16 cellular contexts compared by ENCODE assay signal in genomic region chr9:16202221-16202620, GRCh38.
A peak's percentile ranks its signal among the peaks of the same experiment; 100 is the strongest.
DNase-seq lines count a peak whose midpoint lies in the region; ATAC-seq and TF ChIP-seq lines count a peak whose summit lies in the region.
"Had no signal": no experiment of that assay in that cellular context is flagged by ENCODE, and none has a peak within 500 bp of the region (broad histone marks: within the 10 kb centered on the region; RNA-seq: fewer than 3 reads in every experiment).

No MANE protein-coding gene starts in this region.

- no peak overlapping the region for H3K4me3 ChIP-seq in GM23248
- H3K4me3 ChIP-seq: Peyer's patch had no signal

- no peak for DNase-seq in GM23248
- peak; percentile 48 for DNase-seq in astrocyte of the hippocampus (ENCODE audit: low read depth, low spot score)
- DNase-seq in glutamatergic neuron, result no peak
- no peak for DNase-seq in osteocyte (ENCODE audit: extremely low spot score, unreplicated experiment)
- DNase-seq in ureter (ENCODE audit: low spot score), result no peak
- no peak for DNase-seq in NCI-H345 treated with DMSO at 0.1 percent for 48 hours (lab: John Stamatoyannopoulos, UW; ENCODE audit: unreplicated experiment)
- DNase-seq: H7, NCI-H1417 treated with DMSO at 0.1 percent for 48 hours, NCI-H2029 treated with DMSO at 0.1 percent for 48 hours, NCI-H524, Peyer's patch, Right ventricle myocardium superior had no signal

- H3K27ac Mint-ChIP-seq in glutamatergic neuron (ENCODE audit: unreplicated experiment) (peak overlapping the region; percentile 49), osteocyte (ENCODE audit: unreplicated experiment) (peak overlapping the region; percentile 94)
- H3K27ac Mint-ChIP-seq: IgD-negative memory B cell had no signal

- no peak overlapping the region for H3K4me3 Mint-ChIP-seq in glutamatergic neuron (ENCODE audit: unreplicated experiment)
- H3K4me3 Mint-ChIP-seq in osteocyte (ENCODE audit: unreplicated experiment), result no peak overlapping the region
- H3K4me3 Mint-ChIP-seq: CD14-positive monocyte had no signal

- no peaks in the 10 kb centered on the region for H3K9me2 ChIP-seq in GM23248 (ENCODE audit: insufficient read depth)

- H3K9me3 Mint-ChIP-seq in glutamatergic neuron (ENCODE audit: unreplicated experiment) (peaks cover 10% of the 10 kb centered on the region), osteocyte (ENCODE audit: unreplicated experiment) (no peaks in the 10 kb centered on the region)

- H3K4me2 ChIP-seq in GM23248 (ENCODE audit: unreplicated experiment), result no peak overlapping the region

- no peak overlapping the region for H3K9ac ChIP-seq in GM23248

- H2AFZ ChIP-seq in GM23248, result peak overlapping the region; percentile 63; the same call in 1 of the 2 replicates

- H4K20me1 ChIP-seq in GM23248 (ENCODE audit: insufficient read depth), result no peaks in the 10 kb centered on the region

- H3K9me3 ChIP-seq in GM23248 (ENCODE audit: low read depth), result no peaks in the 10 kb centered on the region
- H3K9me3 ChIP-seq: Peyer's patch had no signal

- peaks cover 2% of the 10 kb centered on the region for H3K27me3 Mint-ChIP-seq in glutamatergic neuron (ENCODE audit: unreplicated experiment)
- H3K27me3 Mint-ChIP-seq in osteocyte (ENCODE audit: unreplicated experiment), result no peaks in the 10 kb centered on the region
- H3K27me3 Mint-ChIP-seq: IgD-negative memory B cell had no signal

- WGBS in GM23248 (ENCODE audit: low coverage in 1 of 2, low lambda C conversion rate in 2 of 2, missing lambda C conversion rate in 2 of 2), 2 experiments, result 89 to 91% methylated on average over 1 of the region's 1 CpG

- H3K36me3 Mint-ChIP-seq in glutamatergic neuron (ENCODE audit: unreplicated experiment) (peaks cover 5% of the 10 kb centered on the region), osteocyte (ENCODE audit: unreplicated experiment) (no peaks in the 10 kb centered on the region)
- H3K36me3 Mint-ChIP-seq: CD14-positive monocyte, IgD-negative memory B cell had no signal

- H3K27me3 ChIP-seq in GM23248 (replicated peaks; ENCODE audit: insufficient read depth), result no peaks in the 10 kb centered on the region
- H3K27me3 ChIP-seq: Peyer's patch had no signal

- no peaks in the 10 kb centered on the region for H3K36me3 ChIP-seq in GM23248 (ENCODE audit: low read depth)
- H3K36me3 ChIP-seq: Peyer's patch had no signal

- in situ Hi-C loops in GM23248 (cut with MboI), result no loop called here

- no peaks in the 10 kb centered on the region for H3K79me2 ChIP-seq in GM23248 (ENCODE audit: insufficient read depth)

- H3K27ac ChIP-seq in GM23248, result no peak overlapping the region

- peaks cover 24% of the 10 kb centered on the region for H3K4me1 ChIP-seq in GM23248 (ENCODE audit: insufficient read depth)
- H3K4me1 ChIP-seq: Peyer's patch had no signal

- no peak for TF ChIP-seq CTCF in glutamatergic neuron (IDR thresholded peaks at IDR 0.05; ENCODE audit: partially characterized antibody, unreplicated experiment)
- no peak for TF ChIP-seq CTCF in osteocyte (IDR thresholded peaks at IDR 0.05)

- H3K4me1 Mint-ChIP-seq in glutamatergic neuron (ENCODE audit: low read depth, unreplicated experiment) (peaks cover 20% of the 10 kb centered on the region), osteocyte (ENCODE audit: unreplicated experiment) (peaks cover 87% of the 10 kb centered on the region)
- H3K4me1 Mint-ChIP-seq: CD14-positive monocyte, IgD-negative memory B cell had no signal

- peaks cover 11% of the 10 kb centered on the region; the same call in 1 of the 2 replicates for H3F3A ChIP-seq in GM23248 (ENCODE audit: insufficient read depth)

- ATAC-seq in HG02642 (IDR thresholded peaks at IDR 0.05; ENCODE audit: poor library complexity, unreplicated experiment) (no peak), GM19324 (IDR thresholded peaks at IDR 0.05; ENCODE audit: low FRiP score, unreplicated experiment) (no peak)
